8 cellular contexts compared by ENCODE assay signal in the genomic region with DNA sequence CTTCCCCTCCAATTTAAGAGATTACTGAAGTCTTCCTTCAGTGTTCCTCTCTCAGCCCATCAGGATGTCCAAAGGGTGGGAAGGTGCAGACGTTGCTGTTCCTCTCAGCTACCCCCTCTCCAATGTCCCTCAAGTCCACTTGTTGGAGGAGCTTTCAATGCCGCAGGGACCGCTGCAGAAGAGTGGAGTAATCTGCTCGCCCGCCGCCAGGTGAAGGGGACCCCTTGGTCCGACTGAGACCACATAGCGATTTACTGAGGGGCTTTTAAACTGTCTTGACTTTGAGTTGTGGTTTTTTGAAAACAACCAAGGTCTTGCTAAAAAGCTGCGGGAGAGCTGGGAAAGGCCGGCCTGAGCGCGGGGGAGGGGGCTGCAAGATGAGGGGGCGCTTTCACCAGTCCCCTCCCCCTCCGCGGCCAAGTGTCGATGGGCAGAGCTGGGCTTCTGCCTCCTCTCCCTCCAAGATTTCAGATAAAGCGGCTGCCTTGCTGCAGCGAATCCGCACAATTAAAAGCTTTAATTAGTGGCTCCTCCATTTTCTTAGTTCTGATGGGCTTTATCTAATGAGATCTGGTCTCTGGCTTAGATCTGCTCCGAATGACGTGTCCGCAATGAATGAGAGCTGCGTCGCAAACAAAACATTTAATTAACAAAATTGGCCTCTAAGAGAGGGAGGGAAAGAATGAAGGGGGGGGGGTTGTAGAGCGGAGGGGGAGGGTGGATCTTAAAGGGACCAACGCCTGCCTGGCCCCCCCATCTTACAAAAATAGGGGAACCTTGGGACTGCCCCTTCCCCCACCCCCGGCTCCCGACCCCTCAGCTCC. TPM values are rescaled to one million over a fixed set of nuclear protein-coding genes. Genes with fewer than 3 reads are reported as not detected.
DNase-seq lines count a peak whose midpoint lies in the region; ATAC-seq and TF ChIP-seq lines count a peak whose summit lies in the region.

No MANE protein-coding gene starts in this region.

- H2AFZ ChIP-seq in SU-DHL-6 (ENCODE audit: low read depth, low read length, severe bottlenecking), result no peak overlapping the region

- peaks cover 64% of the 10 kb centered on the region for H3K4me1 ChIP-seq in vagina

- H4K20me1 ChIP-seq in SU-DHL-6 (ENCODE audit: low read depth, low read length), result peaks cover 37% of the 10 kb centered on the region

- ATAC-seq in HG02981 (IDR thresholded peaks at IDR 0.05; ENCODE audit: unreplicated experiment) (peak; percentile 1), HG03159 (IDR thresholded peaks at IDR 0.05; ENCODE audit: unreplicated experiment) (no peak)

- H3K4me3 ChIP-seq in SU-DHL-6 (ENCODE audit: insufficient read depth, low read length, poor library complexity, severe bottlenecking), result peak overlapping the region; percentile 97
- peak overlapping the region; percentile 52 to 73 for H3K4me3 ChIP-seq in vagina

- peaks cover 76% of the 10 kb centered on the region for H3K36me3 ChIP-seq in SU-DHL-6 (ENCODE audit: low read length)
- H3K36me3 ChIP-seq in vagina, result peaks cover 0 to 4% of the 10 kb centered on the region in 2 donors

- DNase-seq in DMS 273 (lab: John Stamatoyannopoulos, UW; ENCODE audit: unreplicated experiment) (peak; percentile 35), DMS 273 treated with DMSO at 0.1 percent for 48 hours (lab: John Stamatoyannopoulos, UW) (no peak), endothelial cell (ENCODE audit: low spot score) (peak; percentile 58), mucosa of gallbladder (ENCODE audit: low spot score) (peak; percentile 10), vagina (ENCODE audit: extremely low spot score in 2 of 2) (no peak)

- H3K27me3 ChIP-seq in SU-DHL-6 (ENCODE audit: low read length) (no peaks in the 10 kb centered on the region), vagina (no peaks in the 10 kb centered on the region)

- H3K36me3 Mint-ChIP-seq in endothelial cell (ENCODE audit: low read depth, unreplicated experiment), result peaks cover 5% of the 10 kb centered on the region

- peak overlapping the region; percentile 94 for H3K4me3 Mint-ChIP-seq in endothelial cell (ENCODE audit: unreplicated experiment)

- no peak for TF ChIP-seq POLR2A in vagina (IDR thresholded peaks at IDR 0.05)

- no peaks in the 10 kb centered on the region for H3K9me3 Mint-ChIP-seq in endothelial cell (ENCODE audit: unreplicated experiment)

- peaks cover 74% of the 10 kb centered on the region for H3F3A ChIP-seq in SU-DHL-6 (ENCODE audit: insufficient read depth)

- intact Hi-C loops in vagina (cut with DNase I), result no loop called here

- peak overlapping the region; percentile 94 for H3K27ac Mint-ChIP-seq in endothelial cell (ENCODE audit: unreplicated experiment)

- TF ChIP-seq CTCF in SU-DHL-6 (IDR thresholded peaks at IDR 0.05; ENCODE audit: insufficient read depth, low read length, poor library complexity, severe bottlenecking) (peak; percentile 13), endothelial cell (IDR thresholded peaks at IDR 0.05; ENCODE audit: unreplicated experiment) (no peak), vagina (IDR thresholded peaks at IDR 0.05) (no peak)

- peak overlapping the region; percentile 98 for H3K9ac ChIP-seq in SU-DHL-6 (ENCODE audit: low read length)

- no peaks in the 10 kb centered on the region for H3K9me3 ChIP-seq in SU-DHL-6 (ENCODE audit: insufficient read depth, low read length)
- H3K9me3 ChIP-seq in vagina, result no peaks in the 10 kb centered on the region

- peak overlapping the region; percentile 88 for H3K4me2 ChIP-seq in SU-DHL-6 (ENCODE audit: low read depth, low read length, poor library complexity, severe bottlenecking)

- peaks cover 96% of the 10 kb centered on the region for H3K79me2 ChIP-seq in SU-DHL-6 (ENCODE audit: insufficient read depth, low read length)

- H3K27ac ChIP-seq in SU-DHL-6 (ENCODE audit: low read depth, low read length) (peak overlapping the region; percentile 89), vagina (peak overlapping the region; percentile 79)

- peaks cover 36% of the 10 kb centered on the region for H3K4me1 Mint-ChIP-seq in endothelial cell (ENCODE audit: unreplicated experiment)

- no peaks in the 10 kb centered on the region for H3K9me2 ChIP-seq in SU-DHL-6 (replicated peaks; ENCODE audit: insufficient read depth, low read length)

- H3K27me3 Mint-ChIP-seq in endothelial cell (ENCODE audit: unreplicated experiment), result peaks cover 17% of the 10 kb centered on the region

RNA-seq across cellular contexts. Expression of a gene that starts 5.9 kb away (rescaled TPM):
- total RNA-seq in endothelial cell (ENCODE audit: unreplicated experiment) (25.9 TPM), mucosa of gallbladder (101 TPM), vagina (53.8 TPM)

Comparison
In these comparisons a context has a peak if more than half of its experiments do, and no peak if none do; other contexts are left out.
1. DNase-seq: peak in DMS 273 (single experiment), endothelial cell (single experiment) and mucosa of gallbladder (single experiment); none in DMS 273 treated with DMSO at 0.1 percent for 48 hours (single experiment) and vagina (0 of 2).